8 cellular contexts compared by ENCODE assay signal in the genomic region with DNA sequence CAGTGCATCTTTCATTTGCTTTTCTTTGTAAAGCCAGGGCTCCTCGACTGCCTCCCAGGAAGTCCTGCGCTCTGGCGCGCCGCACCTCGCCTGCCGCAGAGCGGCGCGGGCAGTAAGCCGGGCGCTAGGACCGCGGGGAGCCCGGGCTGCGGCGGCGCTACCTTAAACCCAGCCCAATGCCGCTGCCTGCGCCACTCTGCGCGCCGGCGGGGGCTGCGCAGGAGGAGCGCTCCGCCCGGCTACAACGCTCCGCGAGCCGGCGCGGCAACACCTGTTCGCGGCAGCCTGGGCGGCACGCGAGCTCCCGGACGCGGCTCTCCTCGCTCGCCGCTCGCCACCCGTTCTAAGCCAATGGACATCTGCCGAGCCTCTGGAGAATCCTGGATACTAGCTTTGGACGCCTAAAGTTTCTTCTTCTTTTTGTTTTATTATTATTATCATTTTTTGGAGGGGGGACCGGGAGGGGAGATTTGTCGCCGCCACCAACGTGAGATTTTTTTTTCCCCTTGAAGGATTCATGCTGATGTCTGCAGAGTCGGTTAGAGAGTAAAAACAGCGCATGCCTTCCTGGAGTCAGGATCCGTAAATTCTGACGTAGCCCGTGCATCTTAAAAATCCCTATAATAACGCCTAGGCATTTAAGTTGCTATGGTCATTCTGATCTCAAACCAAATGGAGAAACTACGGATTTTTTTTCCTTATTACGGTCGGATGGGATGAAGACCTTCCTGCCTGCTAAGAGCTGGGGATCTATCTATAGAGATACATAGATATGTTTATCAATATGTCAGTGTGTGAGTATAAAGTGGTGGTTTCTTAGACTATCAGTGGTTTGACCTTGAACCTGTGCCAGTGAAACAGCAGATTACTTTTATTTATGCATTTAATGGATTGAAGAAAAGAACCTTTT. TPM values are rescaled to one million over a fixed set of nuclear protein-coding genes. Genes with fewer than 3 reads are reported as not detected.
A peak's percentile ranks its signal among the peaks of the same experiment; 100 is the strongest.
DNase-seq lines count a peak whose midpoint lies in the region; ATAC-seq, FAIRE-seq and TF ChIP-seq lines count a peak whose summit lies in the region.

A gene (plus strand): TSS at position 191 of the 910 bp plus-strand sequence. CDS start 840 bp downstream, outside the sequence.

- peak within 1 kb of the TSS in 1 of 2 donors; percentile 50 for H3K27ac ChIP-seq in small intestine (ENCODE audit: low read depth in 1 of 2, low read length in 1 of 2)

- H3K27ac Mint-ChIP-seq in brain, result peak within 1 kb of the TSS; percentile 57 to 96 (median 90)

- no peaks in the 10 kb centered on the region for H3K36me3 ChIP-seq in small intestine (ENCODE audit: control insufficient read depth in 2 of 2, insufficient read depth in 2 of 2, low read length in 2 of 2)

- no peak for TF ChIP-seq CTCF in brain (conservative IDR thresholded peaks at IDR 0.05)

- H3K4me3 ChIP-seq in iPS-18c (ENCODE audit: insufficient read depth, low read depth, low read length), result peak within 1 kb of the TSS; percentile 76
- H3K4me3 ChIP-seq in small intestine (ENCODE audit: low read depth in 1 of 2, low read length in 2 of 2), result peak within 1 kb of the TSS; percentile 54 to 62

- peak within 1 kb of the TSS; percentile 94 to 97 (median 96) for H3K4me3 Mint-ChIP-seq in brain

- H3K9me3 Mint-ChIP-seq in brain, result no peaks in the 10 kb centered on the region

- H3K27me3 Mint-ChIP-seq in brain, result peaks cover 52% of the 10 kb centered on the region

- H3K4me1 ChIP-seq in small intestine (ENCODE audit: control insufficient read depth in 2 of 2, insufficient read depth in 1 of 2, low read depth in 1 of 2, low read length in 1 of 2), result peaks cover 3 to 4% of the 10 kb centered on the region in 2 donors

- peaks cover 0 to 9% of the 10 kb centered on the region in 2 donors for H3K27me3 ChIP-seq in small intestine (ENCODE audit: control insufficient read depth in 2 of 2, insufficient read depth in 2 of 2, low read length in 2 of 2)

- H3K36me3 Mint-ChIP-seq in brain, result no peaks in the 10 kb centered on the region

- H3K9me3 ChIP-seq in iPS-18c (ENCODE audit: control insufficient read depth, insufficient read depth, low read length) (no peaks in the 10 kb centered on the region), small intestine (ENCODE audit: control insufficient read depth, low read depth) (no peaks in the 10 kb centered on the region)

- 0% methylated on average over 62 of the region's 62 CpGs for WGBS in small intestine, 3 donors

- H3K4me1 Mint-ChIP-seq in brain, result peaks cover 50% of the 10 kb centered on the region

- no peak for FAIRE-seq in small intestine (lab: Jason Lieb, UNC)

- DNase-seq in NCI-H1694 treated with DMSO at 0.1 percent for 48 hours (lab: John Stamatoyannopoulos, UW) (peak; percentile 40), NCI-H1694 (lab: John Stamatoyannopoulos, UW) (no peak), NCI-H146 (lab: John Stamatoyannopoulos, UW) (peak; percentile 59), T-helper 9 cell (peak; percentile 70), small intestine (peak; percentile 81)

- peak; percentile 79 for ATAC-seq in HG02678 (IDR thresholded peaks at IDR 0.05; ENCODE audit: unreplicated experiment)

RNA-seq across cellular contexts. Expression of the gene that starts here (rescaled TPM):
- 2.0 TPM for polyA plus RNA-seq in brain (ENCODE audit: insufficient read depth, low read depth, low replicate concordance)
- under 1 TPM; 0.22 to 0.42 (median 0.27) TPM for polyA plus RNA-seq in small intestine

Comparison
In these comparisons a context has a peak if more than half of its experiments do, and no peak if none do; other contexts are left out.
1. Peak in DNase-seq and H3K4me3 ChIP-seq in small intestine; RNA of the gene not detected or under 1 TPM.